3 cellular contexts compared by ENCODE assay signal in the genomic region with DNA sequence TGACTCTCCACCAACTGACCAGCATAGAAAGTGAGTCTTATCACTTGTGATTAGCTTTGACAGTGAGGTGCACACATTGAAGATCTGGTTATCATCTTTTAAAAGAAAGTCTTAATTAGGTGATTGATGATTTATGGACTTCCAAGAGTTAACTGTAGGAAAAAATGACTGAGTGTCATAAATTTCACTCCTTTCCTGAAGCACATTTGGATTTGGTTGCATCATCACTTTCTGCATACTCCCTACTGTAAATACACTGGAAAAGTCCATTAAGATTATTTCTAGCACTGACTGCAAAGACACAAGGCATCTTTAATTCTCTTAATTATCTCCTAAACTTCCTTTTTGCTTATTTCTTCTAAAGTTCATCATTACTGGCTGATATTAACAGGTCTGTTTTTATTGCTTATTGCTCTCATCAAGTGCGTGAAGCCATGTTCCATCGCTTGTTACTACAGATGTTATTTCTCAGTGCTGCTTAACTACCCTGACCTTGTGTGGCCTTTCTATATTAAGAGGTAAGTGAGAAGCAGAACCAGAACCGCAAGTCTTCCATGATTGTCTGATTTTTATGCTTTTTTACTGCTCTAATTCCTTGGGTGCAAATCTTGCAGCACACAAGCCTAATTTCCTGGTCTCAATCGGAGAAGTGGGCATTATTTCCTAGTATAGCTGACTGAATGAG.
TF ChIP-seq lines count a peak whose summit lies in the region.

No MANE protein-coding gene starts in this region.

TF ChIP-seq in GM23338, 12 proteins besides CTCF, POLR2A, EP300 and RAD21 (continued from another document):
- TF ChIP-seq, protein P1, sequence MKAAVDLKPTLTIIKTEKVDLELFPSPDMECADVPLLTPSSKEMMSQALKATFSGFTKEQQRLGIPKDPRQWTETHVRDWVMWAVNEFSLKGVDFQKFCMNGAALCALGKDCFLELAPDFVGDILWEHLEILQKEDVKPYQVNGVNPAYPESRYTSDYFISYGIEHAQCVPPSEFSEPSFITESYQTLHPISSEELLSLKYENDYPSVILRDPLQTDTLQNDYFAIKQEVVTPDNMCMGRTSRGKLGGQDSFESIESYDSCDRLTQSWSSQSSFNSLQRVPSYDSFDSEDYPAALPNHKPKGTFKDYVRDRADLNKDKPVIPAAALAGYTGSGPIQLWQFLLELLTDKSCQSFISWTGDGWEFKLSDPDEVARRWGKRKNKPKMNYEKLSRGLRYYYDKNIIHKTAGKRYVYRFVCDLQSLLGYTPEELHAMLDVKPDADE (IDR thresholded peaks at IDR 0.05): no peak
TF ChIP-seq in GM23338: peak in this region for 0.

TF ChIP-seq in HEK293, 187 proteins besides CTCF, POLR2A, EP300 and RAD21 (continued from another document and continues in another):
- TF ChIP-seq ZNF157 (tag by site-specific recombination; IDR thresholded peaks at IDR 0.05): no peak
- TF ChIP-seq ZNF16 (tag by site-specific recombination; IDR thresholded peaks at IDR 0.05; ENCODE audit: low read depth): no peak
- TF ChIP-seq ZNF223 (tag by site-specific recombination; IDR thresholded peaks at IDR 0.05): no peak
- no peak for TF ChIP-seq MZF1 (tag by site-specific recombination; IDR thresholded peaks at IDR 0.05; ENCODE audit: borderline replicate concordance)
- no peak for TF ChIP-seq ZNF473 (tag by site-specific recombination; IDR thresholded peaks at IDR 0.05)
- TF ChIP-seq IKZF3 (tag by site-specific recombination; IDR thresholded peaks at IDR 0.05): no peak
- TF ChIP-seq SP7 (tag by site-specific recombination; IDR thresholded peaks at IDR 0.05): no peak
- TF ChIP-seq MEIS1 (CRISPR knock-in tag; IDR thresholded peaks at IDR 0.05; ENCODE audit: borderline replicate concordance): no peak
- no peak for TF ChIP-seq ZNF248 (tag by site-specific recombination; IDR thresholded peaks at IDR 0.05)
- TF ChIP-seq ZNF24 (tag by site-specific recombination; IDR thresholded peaks at IDR 0.05): no peak
- TF ChIP-seq ZNF670 (tag by site-specific recombination; IDR thresholded peaks at IDR 0.05; ENCODE audit: low read depth): no peak
- no peak for TF ChIP-seq ZNF837 (tag by site-specific recombination; IDR thresholded peaks at IDR 0.05)
- no peak for TF ChIP-seq SCRT2 (tag by site-specific recombination; IDR thresholded peaks at IDR 0.05)
- no peak for TF ChIP-seq GLI2 (tag by site-specific recombination; IDR thresholded peaks at IDR 0.05; ENCODE audit: borderline replicate concordance, low read depth)
- TF ChIP-seq ZBTB48 (tag by site-specific recombination; IDR thresholded peaks at IDR 0.05): no peak
- TF ChIP-seq WT1 (tag by site-specific recombination; IDR thresholded peaks at IDR 0.05): peak; percentile 52; the same call in 1 of the 2 replicates
- peak; percentile 54; the same call in 1 of the 2 replicates for TF ChIP-seq PRDM1 (tag by site-specific recombination; IDR thresholded peaks at IDR 0.05)
- TF ChIP-seq ZNF416 (tag by site-specific recombination; IDR thresholded peaks at IDR 0.05): no peak
- peak; percentile 42; the same call in 1 of the 2 replicates for TF ChIP-seq FEZF1 (tag by site-specific recombination; IDR thresholded peaks at IDR 0.05)
- no peak for TF ChIP-seq REPIN1 (tag by site-specific recombination; IDR thresholded peaks at IDR 0.05; ENCODE audit: low read depth)
- no peak for TF ChIP-seq ZNF785 (tag by site-specific recombination; IDR thresholded peaks at IDR 0.05)
- no peak for TF ChIP-seq ZNF132 (tag by site-specific recombination; IDR thresholded peaks at IDR 0.05; ENCODE audit: borderline replicate concordance)
- TF ChIP-seq ZNF23 (tag by site-specific recombination; IDR thresholded peaks at IDR 0.05; ENCODE audit: borderline replicate concordance): no peak
- TF ChIP-seq ZIC2 (tag by site-specific recombination; IDR thresholded peaks at IDR 0.05): no peak
- TF ChIP-seq, protein P2, sequence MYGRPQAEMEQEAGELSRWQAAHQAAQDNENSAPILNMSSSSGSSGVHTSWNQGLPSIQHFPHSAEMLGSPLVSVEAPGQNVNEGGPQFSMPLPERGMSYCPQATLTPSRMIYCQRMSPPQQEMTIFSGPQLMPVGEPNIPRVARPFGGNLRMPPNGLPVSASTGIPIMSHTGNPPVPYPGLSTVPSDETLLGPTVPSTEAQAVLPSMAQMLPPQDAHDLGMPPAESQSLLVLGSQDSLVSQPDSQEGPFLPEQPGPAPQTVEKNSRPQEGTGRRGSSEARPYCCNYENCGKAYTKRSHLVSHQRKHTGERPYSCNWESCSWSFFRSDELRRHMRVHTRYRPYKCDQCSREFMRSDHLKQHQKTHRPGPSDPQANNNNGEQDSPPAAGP (tag by site-specific recombination; IDR thresholded peaks at IDR 0.05): no peak
- TF ChIP-seq ZNF544 (tag by site-specific recombination; IDR thresholded peaks at IDR 0.05): no peak
- TF ChIP-seq ZNF362 (tag by site-specific recombination; IDR thresholded peaks at IDR 0.05): no peak
- TF ChIP-seq ZNF184 (tag by site-specific recombination; IDR thresholded peaks at IDR 0.05): no peak
- TF ChIP-seq, protein P3, sequence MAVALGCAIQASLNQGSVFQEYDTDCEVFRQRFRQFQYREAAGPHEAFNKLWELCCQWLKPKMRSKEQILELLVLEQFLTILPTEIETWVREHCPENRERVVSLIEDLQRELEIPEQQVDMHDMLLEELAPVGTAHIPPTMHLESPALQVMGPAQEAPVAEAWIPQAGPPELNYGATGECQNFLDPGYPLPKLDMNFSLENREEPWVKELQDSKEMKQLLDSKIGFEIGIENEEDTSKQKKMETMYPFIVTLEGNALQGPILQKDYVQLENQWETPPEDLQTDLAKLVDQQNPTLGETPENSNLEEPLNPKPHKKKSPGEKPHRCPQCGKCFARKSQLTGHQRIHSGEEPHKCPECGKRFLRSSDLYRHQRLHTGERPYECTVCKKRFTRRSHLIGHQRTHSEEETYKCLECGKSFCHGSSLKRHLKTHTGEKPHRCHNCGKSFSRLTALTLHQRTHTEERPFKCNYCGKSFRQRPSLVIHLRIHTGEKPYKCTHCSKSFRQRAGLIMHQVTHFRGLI (tag by site-specific recombination; IDR thresholded peaks at IDR 0.05): no peak

TF ChIP-seq in K562, 482 proteins besides CTCF, POLR2A, EP300 and RAD21 (continued from another document and continues in another):
- TF ChIP-seq, protein P4, sequence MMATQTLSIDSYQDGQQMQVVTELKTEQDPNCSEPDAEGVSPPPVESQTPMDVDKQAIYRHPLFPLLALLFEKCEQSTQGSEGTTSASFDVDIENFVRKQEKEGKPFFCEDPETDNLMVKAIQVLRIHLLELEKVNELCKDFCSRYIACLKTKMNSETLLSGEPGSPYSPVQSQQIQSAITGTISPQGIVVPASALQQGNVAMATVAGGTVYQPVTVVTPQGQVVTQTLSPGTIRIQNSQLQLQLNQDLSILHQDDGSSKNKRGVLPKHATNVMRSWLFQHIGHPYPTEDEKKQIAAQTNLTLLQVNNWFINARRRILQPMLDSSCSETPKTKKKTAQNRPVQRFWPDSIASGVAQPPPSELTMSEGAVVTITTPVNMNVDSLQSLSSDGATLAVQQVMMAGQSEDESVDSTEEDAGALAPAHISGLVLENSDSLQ (IDR thresholded peaks at IDR 0.05): peak; percentile 16; the same call in 1 of the 2 replicates
- TF ChIP-seq ZNF589 (CRISPR knock-in tag; IDR thresholded peaks at IDR 0.05; ENCODE audit: low read depth): peak; percentile 51; the same call in 1 of the 2 replicates
- no peak for TF ChIP-seq PBX2 (CRISPR knock-in tag; IDR thresholded peaks at IDR 0.05; ENCODE audit: low read depth)
- TF ChIP-seq PBX2 (tag; conservative IDR thresholded peaks at IDR 0.05; ENCODE audit: low read depth): peak; percentile 82
- TF ChIP-seq HMGN3 (IDR thresholded peaks at IDR 0.05; ENCODE audit: borderline replicate concordance, extremely low read depth, insufficient read length, low read depth, low read length): no peak
- TF ChIP-seq JUND (IDR thresholded peaks at IDR 0.05; ENCODE audit: borderline replicate concordance, low read depth, low read length): no peak
- TF ChIP-seq JUND (tag; IDR thresholded peaks at IDR 0.05; ENCODE audit: borderline replicate concordance, low read depth, low read length): peak; percentile 25; the same call in 1 of the 3 replicates
- TF ChIP-seq ZNF316 (IDR thresholded peaks at IDR 0.05): peak; percentile 15; the same call in 1 of the 2 replicates
- TF ChIP-seq, protein P5, sequence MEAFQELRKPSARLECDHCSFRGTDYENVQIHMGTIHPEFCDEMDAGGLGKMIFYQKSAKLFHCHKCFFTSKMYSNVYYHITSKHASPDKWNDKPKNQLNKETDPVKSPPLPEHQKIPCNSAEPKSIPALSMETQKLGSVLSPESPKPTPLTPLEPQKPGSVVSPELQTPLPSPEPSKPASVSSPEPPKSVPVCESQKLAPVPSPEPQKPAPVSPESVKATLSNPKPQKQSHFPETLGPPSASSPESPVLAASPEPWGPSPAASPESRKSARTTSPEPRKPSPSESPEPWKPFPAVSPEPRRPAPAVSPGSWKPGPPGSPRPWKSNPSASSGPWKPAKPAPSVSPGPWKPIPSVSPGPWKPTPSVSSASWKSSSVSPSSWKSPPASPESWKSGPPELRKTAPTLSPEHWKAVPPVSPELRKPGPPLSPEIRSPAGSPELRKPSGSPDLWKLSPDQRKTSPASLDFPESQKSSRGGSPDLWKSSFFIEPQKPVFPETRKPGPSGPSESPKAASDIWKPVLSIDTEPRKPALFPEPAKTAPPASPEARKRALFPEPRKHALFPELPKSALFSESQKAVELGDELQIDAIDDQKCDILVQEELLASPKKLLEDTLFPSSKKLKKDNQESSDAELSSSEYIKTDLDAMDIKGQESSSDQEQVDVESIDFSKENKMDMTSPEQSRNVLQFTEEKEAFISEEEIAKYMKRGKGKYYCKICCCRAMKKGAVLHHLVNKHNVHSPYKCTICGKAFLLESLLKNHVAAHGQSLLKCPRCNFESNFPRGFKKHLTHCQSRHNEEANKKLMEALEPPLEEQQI (IDR thresholded peaks at IDR 0.05): no peak
- TF ChIP-seq, protein P6, sequence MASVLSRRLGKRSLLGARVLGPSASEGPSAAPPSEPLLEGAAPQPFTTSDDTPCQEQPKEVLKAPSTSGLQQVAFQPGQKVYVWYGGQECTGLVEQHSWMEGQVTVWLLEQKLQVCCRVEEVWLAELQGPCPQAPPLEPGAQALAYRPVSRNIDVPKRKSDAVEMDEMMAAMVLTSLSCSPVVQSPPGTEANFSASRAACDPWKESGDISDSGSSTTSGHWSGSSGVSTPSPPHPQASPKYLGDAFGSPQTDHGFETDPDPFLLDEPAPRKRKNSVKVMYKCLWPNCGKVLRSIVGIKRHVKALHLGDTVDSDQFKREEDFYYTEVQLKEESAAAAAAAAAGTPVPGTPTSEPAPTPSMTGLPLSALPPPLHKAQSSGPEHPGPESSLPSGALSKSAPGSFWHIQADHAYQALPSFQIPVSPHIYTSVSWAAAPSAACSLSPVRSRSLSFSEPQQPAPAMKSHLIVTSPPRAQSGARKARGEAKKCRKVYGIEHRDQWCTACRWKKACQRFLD (CRISPR knock-in tag; IDR thresholded peaks at IDR 0.05): no peak
- no peak for TF ChIP-seq CBX8 (IDR thresholded peaks at IDR 0.05; ENCODE audit: borderline replicate concordance, extremely low read depth, low read depth, low read length, poor library complexity, severe bottlenecking)
- no peak for TF ChIP-seq ETV5 (CRISPR knock-in tag; IDR thresholded peaks at IDR 0.05; ENCODE audit: low read depth)
- no peak for TF ChIP-seq BRD9 (IDR thresholded peaks at IDR 0.05; ENCODE audit: low read depth, partially characterized antibody)
- TF ChIP-seq HEY1 (CRISPR knock-in tag; IDR thresholded peaks at IDR 0.05; ENCODE audit: borderline replicate concordance): no peak
- TF ChIP-seq BRD4 (IDR thresholded peaks at IDR 0.05): no peak
- no peak for TF ChIP-seq NELFE (IDR thresholded peaks at IDR 0.05; ENCODE audit: insufficient read depth, insufficient read length)
- TF ChIP-seq, protein P7, sequence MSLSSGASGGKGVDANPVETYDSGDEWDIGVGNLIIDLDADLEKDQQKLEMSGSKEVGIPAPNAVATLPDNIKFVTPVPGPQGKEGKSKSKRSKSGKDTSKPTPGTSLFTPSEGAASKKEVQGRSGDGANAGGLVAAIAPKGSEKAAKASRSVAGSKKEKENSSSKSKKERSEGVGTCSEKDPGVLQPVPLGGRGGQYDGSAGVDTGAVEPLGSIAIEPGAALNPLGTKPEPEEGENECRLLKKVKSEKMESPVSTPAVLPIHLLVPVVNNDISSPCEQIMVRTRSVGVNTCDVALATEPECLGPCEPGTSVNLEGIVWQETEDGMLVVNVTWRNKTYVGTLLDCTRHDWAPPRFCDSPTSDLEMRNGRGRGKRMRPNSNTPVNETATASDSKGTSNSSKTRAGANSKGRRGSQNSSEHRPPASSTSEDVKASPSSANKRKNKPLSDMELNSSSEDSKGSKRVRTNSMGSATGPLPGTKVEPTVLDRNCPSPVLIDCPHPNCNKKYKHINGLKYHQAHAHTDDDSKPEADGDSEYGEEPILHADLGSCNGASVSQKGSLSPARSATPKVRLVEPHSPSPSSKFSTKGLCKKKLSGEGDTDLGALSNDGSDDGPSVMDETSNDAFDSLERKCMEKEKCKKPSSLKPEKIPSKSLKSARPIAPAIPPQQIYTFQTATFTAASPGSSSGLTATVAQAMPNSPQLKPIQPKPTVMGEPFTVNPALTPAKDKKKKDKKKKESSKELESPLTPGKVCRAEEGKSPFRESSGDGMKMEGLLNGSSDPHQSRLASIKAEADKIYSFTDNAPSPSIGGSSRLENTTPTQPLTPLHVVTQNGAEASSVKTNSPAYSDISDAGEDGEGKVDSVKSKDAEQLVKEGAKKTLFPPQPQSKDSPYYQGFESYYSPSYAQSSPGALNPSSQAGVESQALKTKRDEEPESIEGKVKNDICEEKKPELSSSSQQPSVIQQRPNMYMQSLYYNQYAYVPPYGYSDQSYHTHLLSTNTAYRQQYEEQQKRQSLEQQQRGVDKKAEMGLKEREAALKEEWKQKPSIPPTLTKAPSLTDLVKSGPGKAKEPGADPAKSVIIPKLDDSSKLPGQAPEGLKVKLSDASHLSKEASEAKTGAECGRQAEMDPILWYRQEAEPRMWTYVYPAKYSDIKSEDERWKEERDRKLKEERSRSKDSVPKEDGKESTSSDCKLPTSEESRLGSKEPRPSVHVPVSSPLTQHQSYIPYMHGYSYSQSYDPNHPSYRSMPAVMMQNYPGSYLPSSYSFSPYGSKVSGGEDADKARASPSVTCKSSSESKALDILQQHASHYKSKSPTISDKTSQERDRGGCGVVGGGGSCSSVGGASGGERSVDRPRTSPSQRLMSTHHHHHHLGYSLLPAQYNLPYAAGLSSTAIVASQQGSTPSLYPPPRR (CRISPR knock-in tag; IDR thresholded peaks at IDR 0.05; ENCODE audit: borderline replicate concordance): no peak
- no peak for TF ChIP-seq MAFK (IDR thresholded peaks at IDR 0.05; ENCODE audit: low read length)
